23 cellular contexts compared by ENCODE assay signal in the genomic region with DNA sequence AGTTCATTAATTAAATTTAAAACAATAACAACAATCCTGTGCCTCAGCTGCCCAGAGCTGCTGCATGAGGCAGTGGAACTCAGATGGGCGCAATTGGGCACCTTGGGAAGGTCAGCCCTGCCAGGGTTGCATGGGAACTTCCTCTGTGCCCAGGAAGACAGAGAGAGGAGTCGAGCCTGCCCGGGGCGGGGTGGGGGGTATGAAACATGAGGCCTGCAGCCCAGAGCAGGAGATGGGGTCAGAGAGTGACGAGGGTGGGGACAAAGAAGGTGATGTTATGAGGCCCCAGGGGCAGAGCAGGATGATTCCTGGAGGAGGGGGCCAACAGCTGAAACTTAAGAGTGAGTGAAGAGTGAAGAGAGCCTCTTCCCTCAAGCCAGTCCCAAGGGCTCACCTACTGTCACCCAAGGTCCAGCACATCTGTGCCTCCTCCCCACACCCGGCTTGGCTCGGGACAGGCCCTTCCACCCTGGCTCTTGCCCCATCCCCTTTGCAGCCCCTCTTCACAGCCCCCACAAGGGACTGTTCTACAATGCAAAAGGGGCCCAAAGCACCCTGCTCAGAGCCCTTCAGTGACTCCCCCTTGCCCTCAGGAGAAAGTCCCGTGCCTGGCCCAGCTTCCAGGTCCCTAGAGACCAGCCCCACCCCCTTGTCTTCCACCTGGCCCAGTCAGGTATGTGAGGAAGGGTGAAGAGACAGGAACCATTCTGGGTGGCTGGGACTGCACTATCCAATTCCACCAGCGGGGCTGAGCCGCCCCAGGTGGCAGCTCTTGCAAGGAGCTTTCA. TPM values are rescaled to one million over a fixed set of nuclear protein-coding genes. Genes with fewer than 3 reads are reported as not detected.
DNase-seq lines count a peak whose midpoint lies in the region; ATAC-seq and TF ChIP-seq lines count a peak whose summit lies in the region.
"Had no signal": no experiment of that assay in that cellular context is flagged by ENCODE, and none has a peak within 500 bp of the region (broad histone marks: within the 10 kb centered on the region; RNA-seq: fewer than 3 reads in every experiment).

No MANE protein-coding gene starts in this region.

- no peaks in the 10 kb centered on the region for H4K20me1 ChIP-seq in H9 (ENCODE audit: control insufficient read depth, insufficient read depth, insufficient read length)

- H3K27me3 ChIP-seq in H9 (ENCODE audit: insufficient read depth, low read length), result no peaks in the 10 kb centered on the region
- H3K27me3 ChIP-seq in thyroid gland, result no peaks in the 10 kb centered on the region

- H3K4me1 ChIP-seq in H9 (ENCODE audit: insufficient read depth, low read length), result no peaks in the 10 kb centered on the region
- H3K4me1 ChIP-seq in thyroid gland, result no peaks in the 10 kb centered on the region
- H3K4me1 ChIP-seq: psoas muscle had no signal

- H3K4me3 Mint-ChIP-seq in CD14-positive monocyte (no peak overlapping the region), H9 (no peak overlapping the region), progenitor cell of endocrine pancreas (ENCODE audit: low read depth) (no peak overlapping the region)
- H3K4me3 Mint-ChIP-seq: activated CD4-positive, alpha-beta memory T cell treated with anti-CD3 and anti-CD28 coated beads for 36 hours; activated T-cell treated with anti-CD3 and anti-CD28 coated beads, Interleukin-2, amount 50 U/mL, for 72 hours; dendritic cell treated with granulocyte-macrophage colony-stimulating factor and Interleukin-4, amounts not matched to agents 40 ng/mL and 50 ng/mL, for 4 days; natural killer cell treated with Interleukin-12 subunit alpha and Interleukin-12 subunit beta and Interleukin-15 and Interleukin-18, amount 100 ng/mL, for 72 hours; T-cell had no signal

- H3K4ac ChIP-seq in H9 (ENCODE audit: low read depth, low read length), result no peak overlapping the region

- H3K23me2 ChIP-seq in H9 (ENCODE audit: insufficient read length, low read depth, low read length, poor library complexity, severe bottlenecking), result no peaks in the 10 kb centered on the region

- no peaks in the 10 kb centered on the region for H3K79me1 ChIP-seq in H9 (ENCODE audit: insufficient read depth, low read depth, low read length, poor library complexity, severe bottlenecking)

- no peak for TF ChIP-seq CTCF in CD14-positive monocyte (IDR thresholded peaks at IDR 0.05)
- TF ChIP-seq CTCF in H9 (conservative IDR thresholded peaks at IDR 0.05), result peak; percentile 36; the same call in 2 of the 3 replicates
- TF ChIP-seq CTCF in progenitor cell of endocrine pancreas (IDR thresholded peaks at IDR 0.05; ENCODE audit: unreplicated experiment), result peak; percentile 20
- TF ChIP-seq CTCF in thyroid gland (IDR thresholded peaks at IDR 0.05), result no peak

- no CpG with 5 or more reads among the region's 10 CpGs for WGBS in H9 (ENCODE audit: extremely low coverage, insufficient read length, low lambda C conversion rate)
- WGBS in thyroid gland, 2 donors, result 71% methylated on average over 7 to 9 of the region's 10 CpGs

- no peak overlapping the region for H4K5ac ChIP-seq in H9 (ENCODE audit: insufficient read length, low read depth, low read length)

- no peak overlapping the region for H2BK5ac ChIP-seq in H9 (ENCODE audit: insufficient read length, low read length)

- H3K9ac ChIP-seq in H9 (ENCODE audit: extremely low read depth, insufficient read length, low read length), result no peak overlapping the region
- H3K9ac ChIP-seq: KMS-11 had no signal

- no peak overlapping the region for H2AFZ ChIP-seq in H9 (ENCODE audit: low read length)

- DNase-seq in CD14-positive monocyte (ENCODE audit: low spot score), result peak; percentile 34
- peak; percentile 47 for DNase-seq in H9
- no peak for DNase-seq in progenitor cell of endocrine pancreas (ENCODE audit: low spot score, unreplicated experiment)
- DNase-seq in NCI-H2196 (lab: John Stamatoyannopoulos, UW; ENCODE audit: unreplicated experiment), result no peak
- DNase-seq in thyroid gland, result no peak
- DNase-seq: activated CD4-positive, alpha-beta memory T cell treated with anti-CD3 and anti-CD28 coated beads for 36 hours; activated T-cell treated with anti-CD3 and anti-CD28 coated beads, Interleukin-2, amount 50 U/mL, for 72 hours; DMS79 treated with DMSO at 0.1 percent for 48 hours; foreskin melanocyte; kidney glomerular epithelial cell; mesenchymal stem cell; NCI-H1048; NCI-H524 treated with DMSO at 0.1 percent for 48 hours had no signal

- H3K36me3 Mint-ChIP-seq in CD14-positive monocyte (no peaks in the 10 kb centered on the region), H9 (ENCODE audit: insufficient read depth in 1 of 3, low read depth in 3 of 3) (no peaks in the 10 kb centered on the region), progenitor cell of endocrine pancreas (ENCODE audit: insufficient read depth) (no peaks in the 10 kb centered on the region)
- H3K36me3 Mint-ChIP-seq: activated CD4-positive, alpha-beta memory T cell treated with anti-CD3 and anti-CD28 coated beads for 36 hours; natural killer cell treated with Interleukin-12 subunit alpha and Interleukin-12 subunit beta and Interleukin-15 and Interleukin-18, amount 100 ng/mL, for 72 hours; T-cell had no signal

- no peak overlapping the region for H4K8ac ChIP-seq in H9 (replicated peaks; ENCODE audit: insufficient read length, low read depth, low read length)

- H3K4me2 ChIP-seq in H9 (ENCODE audit: insufficient read depth, insufficient read length, low read length), result no peak overlapping the region
- H3K4me2 ChIP-seq: KMS-11 had no signal

- no peak for TF ChIP-seq POLR2A in thyroid gland (IDR thresholded peaks at IDR 0.05)

- no peak overlapping the region for H3K4me3 ChIP-seq in thyroid gland (replicated peaks in 1 of 3)
- H3K4me3 ChIP-seq: psoas muscle had no signal

- no peak overlapping the region for H3K27ac Mint-ChIP-seq in CD14-positive monocyte
- H3K27ac Mint-ChIP-seq in H9, result peak overlapping the region in 1 of 3 experiments; percentile 75; a peak in 1 of 7 replicates
- no peak overlapping the region for H3K27ac Mint-ChIP-seq in progenitor cell of endocrine pancreas
- H3K27ac Mint-ChIP-seq: activated CD4-positive, alpha-beta memory T cell treated with anti-CD3 and anti-CD28 coated beads for 36 hours; activated T-cell treated with anti-CD3 and anti-CD28 coated beads, Interleukin-2, amount 50 U/mL, for 72 hours; dendritic cell treated with granulocyte-macrophage colony-stimulating factor and Interleukin-4, amounts not matched to agents 40 ng/mL and 50 ng/mL, for 4 days; natural killer cell treated with Interleukin-12 subunit alpha and Interleukin-12 subunit beta and Interleukin-15 and Interleukin-18, amount 100 ng/mL, for 72 hours; T-cell had no signal

- H2AK5ac ChIP-seq in H9 (ENCODE audit: insufficient read length, low read length), result no peak overlapping the region

- no peaks in the 10 kb centered on the region for H3K4me1 Mint-ChIP-seq in CD14-positive monocyte
- H3K4me1 Mint-ChIP-seq in H9, result peaks cover 12 to 29% of the 10 kb centered on the region in 2 experiments
- H3K4me1 Mint-ChIP-seq in progenitor cell of endocrine pancreas (ENCODE audit: low read depth), result peaks cover 3% of the 10 kb centered on the region
- H3K4me1 Mint-ChIP-seq: T-cell had no signal

- H2BK20ac ChIP-seq in H9 (ENCODE audit: low read depth, low read length, poor library complexity, severe bottlenecking), result no peak overlapping the region

- no peak overlapping the region for H2BK12ac ChIP-seq in H9 (ENCODE audit: insufficient read length, low read depth, low read length)

- intact Hi-C loops in CD14-positive monocyte (cut with micrococcal nuclease), result no loop called here
- intact Hi-C loops in thyroid gland (cut with DNase I), result no loop called here

- no peak overlapping the region for H3T11ph ChIP-seq in H9 (ENCODE audit: low read length)

- peaks cover 0 to 4% (median 0%) of the 10 kb centered on the region in 7 donors for H3K9me3 Mint-ChIP-seq in CD14-positive monocyte
- peaks cover 0 to 5% of the 10 kb centered on the region in 2 experiments; a peak in 3 of 5 replicates for H3K9me3 Mint-ChIP-seq in H9
- H3K9me3 Mint-ChIP-seq in progenitor cell of endocrine pancreas (ENCODE audit: low read depth), result no peaks in the 10 kb centered on the region
- H3K9me3 Mint-ChIP-seq: dendritic cell treated with granulocyte-macrophage colony-stimulating factor and Interleukin-4, amounts not matched to agents 40 ng/mL and 50 ng/mL, for 4 days; natural killer cell treated with Interleukin-12 subunit alpha and Interleukin-12 subunit beta and Interleukin-15 and Interleukin-18, amount 100 ng/mL, for 72 hours had no signal

- H3K56ac ChIP-seq in H9 (ENCODE audit: insufficient read length, low read depth, low read length), result no peak overlapping the region

- no peaks in the 10 kb centered on the region for H3K79me2 ChIP-seq in H9 (ENCODE audit: insufficient read depth, low read length)

- H3K18ac ChIP-seq in H9 (ENCODE audit: insufficient read length, low read depth, low read length), result no peak overlapping the region

- no peak overlapping the region for H2BK120ac ChIP-seq in H9 (ENCODE audit: low read depth, low read length, poor library complexity, severe bottlenecking)

- peak; percentile 17 for ATAC-seq in esophagus mucosa
- no peak for ATAC-seq in HG03039 (IDR thresholded peaks at IDR 0.05; ENCODE audit: unreplicated experiment)
- ATAC-seq: activated T-cell treated with anti-CD3 and anti-CD28 coated beads, Interleukin-2, amount 50 U/mL, for 72 hours; psoas muscle; Right ventricle myocardium inferior; T-cell had no signal

- H3K23ac ChIP-seq in H9 (ENCODE audit: insufficient read length, low read depth, low read length), result no peak overlapping the region

- H3K9me3 ChIP-seq in H9 (ENCODE audit: control insufficient read depth, low read depth, low read length), result no peaks in the 10 kb centered on the region
- no peaks in the 10 kb centered on the region for H3K9me3 ChIP-seq in thyroid gland

- H2BK15ac ChIP-seq in H9 (ENCODE audit: low read depth, low read length), result no peak overlapping the region

- H3K36me3 ChIP-seq in thyroid gland, result no peaks in the 10 kb centered on the region

- no peak overlapping the region for H4K91ac ChIP-seq in H9 (ENCODE audit: insufficient read length, low read depth, low read length)

- H3K14ac ChIP-seq in H9 (ENCODE audit: insufficient read depth, low read length), result no peak overlapping the region

- no peak overlapping the region for H3K27ac ChIP-seq in H9 (ENCODE audit: insufficient read length, low read depth, low read length)
- H3K27ac ChIP-seq in thyroid gland, result no peak overlapping the region
- H3K27ac ChIP-seq: KMS-11, psoas muscle had no signal

- H3K27me3 Mint-ChIP-seq in CD14-positive monocyte (ENCODE audit: low read depth in 3 of 3), result peaks cover 3 to 6% (median 3%) of the 10 kb centered on the region in 3 donors
- peaks cover 10% of the 10 kb centered on the region for H3K27me3 Mint-ChIP-seq in H9 (ENCODE audit: low read depth)
- peaks cover 31% of the 10 kb centered on the region for H3K27me3 Mint-ChIP-seq in progenitor cell of endocrine pancreas
- H3K27me3 Mint-ChIP-seq: dendritic cell treated with granulocyte-macrophage colony-stimulating factor and Interleukin-4, amounts not matched to agents 40 ng/mL and 50 ng/mL, for 4 days had no signal

RNA-seq across cellular contexts. Expression of gene HMX1, which starts 31.4 kb away (rescaled TPM):
- polyA plus RNA-seq in CD14-positive monocyte, result not detected
- total RNA-seq in H9 (2021) (0.26 and 0.31 TPM in 2 replicates), esophagus mucosa (not detected), progenitor cell of endocrine pancreas (0.65 and 0.87 TPM in 2 replicates), thyroid gland (1 to 10 TPM in 1 of 4 donors, not detected in 3; 2.6 TPM)
- total RNA-seq: activated CD4-positive, alpha-beta memory T cell treated with anti-CD3 and anti-CD28 coated beads for 36 hours; activated T-cell treated with anti-CD3 and anti-CD28 coated beads, Interleukin-2, amount 50 U/mL, for 72 hours; epithelial cell of proximal tubule; natural killer cell treated with Interleukin-12 subunit alpha and Interleukin-12 subunit beta and Interleukin-15 and Interleukin-18, amount 100 ng/mL, for 72 hours; psoas muscle; Right ventricle myocardium inferior; subcutaneous adipose tissue; T-cell had no signal
- polyA plus RNA-seq: psoas muscle had no signal

Comparison
In these comparisons a context has a peak if more than half of its experiments do, and no peak if none do; other contexts are left out.
1. DNase-seq: peak in CD14-positive monocyte (single experiment) and H9 (single experiment); none in progenitor cell of endocrine pancreas (single experiment), NCI-H2196 (single experiment) and thyroid gland (0 of 2).
2. CTCF ChIP-seq: peak in H9 (single experiment) and progenitor cell of endocrine pancreas (single experiment); none in CD14-positive monocyte (single experiment) and thyroid gland (0 of 6).